In the genomic region with DNA sequence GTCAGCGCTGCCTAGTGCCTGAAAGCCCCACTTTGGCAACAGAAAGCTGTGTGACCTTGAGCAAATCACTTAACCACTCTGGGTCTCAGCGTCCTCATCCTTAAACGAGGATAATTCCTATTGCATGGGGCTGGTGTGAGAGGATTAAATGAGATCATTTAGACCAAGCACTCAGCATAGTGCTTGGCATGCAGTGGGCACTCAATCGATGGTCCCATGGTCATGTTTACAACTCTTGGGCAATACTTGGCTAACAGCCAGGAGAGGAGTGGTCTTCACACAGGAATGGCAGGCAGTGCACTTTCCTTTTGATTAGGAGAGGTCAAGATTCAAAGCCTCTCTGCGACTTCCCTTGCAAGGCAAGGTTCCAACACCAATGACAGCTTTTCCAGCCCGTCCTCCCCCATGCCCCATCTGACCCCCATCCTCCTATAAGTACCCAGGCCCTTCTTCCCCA, we compare ENCODE assay signal across 9 cellular contexts. TPM values are rescaled to one million over a fixed set of nuclear protein-coding genes. Genes with fewer than 3 reads are reported as not detected.
DNase-seq lines count a peak whose midpoint lies in the region; ATAC-seq and TF ChIP-seq lines count a peak whose summit lies in the region.
"Had no signal": no experiment of that assay in that cellular context is flagged by ENCODE, and none has a peak within 500 bp of the region (broad histone marks: within the 10 kb centered on the region; RNA-seq: fewer than 3 reads in every experiment).

No MANE protein-coding gene starts in this region.

- H3K27me3 ChIP-seq in heart left ventricle (no peaks in the 10 kb centered on the region), brain microvascular endothelial cell (replicated peaks) (no peaks in the 10 kb centered on the region)

- peaks cover 0 to 82% (median 71%) of the 10 kb centered on the region in 12 donors for H3K4me1 ChIP-seq in heart left ventricle

- no peak for DNase-seq in heart left ventricle
- no peak for DNase-seq in Right ventricle myocardium inferior (ENCODE audit: missing footprints)
- DNase-seq in brain microvascular endothelial cell: no peak
- DNase-seq in lower leg skin (ENCODE audit: low spot score in 2 of 2): peak in 1 of 2 donors; percentile 73
- no peak for DNase-seq in cerebellar nuclear complex (lab: John Stamatoyannopoulos, UW)
- no peak for DNase-seq in RPMI8226
- DNase-seq in NOMO-1 (lab: John Stamatoyannopoulos, UW; ENCODE audit: unreplicated experiment in 2 of 2): no peak

- TF ChIP-seq CTCF in heart left ventricle (IDR thresholded peaks at IDR 0.05) (no peak), brain microvascular endothelial cell (IDR thresholded peaks at IDR 0.05; ENCODE audit: low read depth, low read length, missing control alignments) (no peak), lower leg skin (IDR thresholded peaks at IDR 0.05) (no peak)

- H3K4me3 ChIP-seq in heart left ventricle (peak overlapping the region; percentile 15 to 67 (median 56)), brain microvascular endothelial cell (ENCODE audit: low read depth, low read length) (peak overlapping the region; percentile 54), lower leg skin (ENCODE audit: low read depth, poor library complexity, severe bottlenecking) (peak overlapping the region; percentile 6)

- H3K27ac ChIP-seq in heart left ventricle: peak overlapping the region in 11 of 12 donors; percentile 69 to 88 (median 82)
- H3K27ac ChIP-seq in brain microvascular endothelial cell: peak overlapping the region; percentile 80

- intact Hi-C loops in heart left ventricle (cut with DNase I): no loop called here
- intact Hi-C loops in Right ventricle myocardium inferior (cut with DNase I): no loop called here
- intact Hi-C loops in lower leg skin (cut with DNase I; ENCODE audit: low total_unique reads): no loop called here

- TF ChIP-seq POLR2A in heart left ventricle (IDR thresholded peaks at IDR 0.05) (no peak), lower leg skin (IDR thresholded peaks at IDR 0.05) (no peak)

- no peaks in the 10 kb centered on the region for H3K9me3 ChIP-seq in heart left ventricle

- WGBS in heart left ventricle, 4 donors: 35 to 58% (median 48%) methylated on average over 6 of the region's 6 CpGs
- 21 to 29% methylated on average over 6 of the region's 6 CpGs for WGBS in lower leg skin, 2 donors

- ATAC-seq in heart left ventricle: no peak
- ATAC-seq in Right ventricle myocardium inferior: no peak
- ATAC-seq in GM21529 (IDR thresholded peaks at IDR 0.05; ENCODE audit: unreplicated experiment): no peak

- in situ Hi-C loops in brain microvascular endothelial cell (cut with HindIII; ENCODE audit: low pct_ligation_motif_present, low sequenced_read_pairs): no loop called here

- H3K36me3 ChIP-seq in heart left ventricle: peaks cover 0 to 66% (median 36%) of the 10 kb centered on the region in 9 donors
- peaks cover 69% of the 10 kb centered on the region for H3K36me3 ChIP-seq in brain microvascular endothelial cell (replicated peaks)

RNA-seq across cellular contexts. Expression of a gene that starts 14.1 kb away (rescaled TPM):
- total RNA-seq in heart left ventricle: 10 to 100 TPM; 25.3 to 68.3 (median 33.1) TPM
- polyA plus RNA-seq in heart left ventricle: 10 to 100 TPM; 36.9 to 45.3 TPM
- 51.2 TPM for total RNA-seq in Right ventricle myocardium inferior
- 100 to 1,000 TPM; 219 to 273 (median 230) TPM for total RNA-seq in lower leg skin

RNA-seq across cellular contexts. Expression of a gene that starts 25.0 kb away (rescaled TPM):
- total RNA-seq in heart left ventricle (10 to 100 TPM; 31.8 to 60.4 (median 41.6) TPM), Right ventricle myocardium inferior (33.8 TPM), lower leg skin (10 to 100 TPM; 66.1 to 76.1 (median 74.6) TPM)
- 10 to 100 TPM; 21.8 to 86.5 TPM for polyA plus RNA-seq in heart left ventricle

RNA-seq across cellular contexts. Expression of a gene that starts 27.5 kb away (rescaled TPM):
- 1 to 10 TPM in 7 of 9 donors, under 1 TPM in 2; 0.63 to 7.1 (median 1.5) TPM for total RNA-seq in heart left ventricle
- under 1 TPM; 0.35 to 0.72 TPM for polyA plus RNA-seq in heart left ventricle
- total RNA-seq in Right ventricle myocardium inferior: 3.2 TPM
- total RNA-seq in lower leg skin: not detected
- total RNA-seq: activated CD8-positive, alpha-beta memory T cell treated with anti-CD3 and anti-CD28 coated beads for 36 hours had no signal

Comparison
In these comparisons a context has a peak if more than half of its experiments do, and no peak if none do; other contexts are left out.
1. H3K4me3 ChIP-seq: peak in every context shown above with its lines; median percentile 56 in heart left ventricle; 54 in brain microvascular endothelial cell; 6 in lower leg skin.